ENCODE assay signal across 9 cellular contexts in genomic region chr6:101396552-101397173, GRCh38. TPM values are rescaled to one million over a fixed set of nuclear protein-coding genes. Genes with fewer than 3 reads are reported as not detected.
A peak's percentile ranks its signal among the peaks of the same experiment; 100 is the strongest.
DNase-seq lines count a peak whose midpoint lies in the region; ATAC-seq and TF ChIP-seq lines count a peak whose summit lies in the region.
"Had no signal": no experiment of that assay in that cellular context is flagged by ENCODE, and none has a peak within 500 bp of the region (broad histone marks: within the 10 kb centered on the region; RNA-seq: fewer than 3 reads in every experiment).

No MANE protein-coding gene starts in this region.

- H3K4me3 ChIP-seq in CD4-positive, CD25-positive, alpha-beta regulatory T cell (ENCODE audit: low read depth, low read length), result no peak overlapping the region
- H3K4me3 ChIP-seq in heart right ventricle (no peak overlapping the region), stomach (no peak overlapping the region)

- H3K4me1 ChIP-seq in CD4-positive, CD25-positive, alpha-beta regulatory T cell (ENCODE audit: control insufficient read depth, insufficient read depth, low read length, poor library complexity, severe bottlenecking), result no peaks in the 10 kb centered on the region
- H3K4me1 ChIP-seq in heart right ventricle (peaks cover 0 to 20% (median 0%) of the 10 kb centered on the region in 9 donors), stomach (peaks cover 7 to 27% (median 20%) of the 10 kb centered on the region in 4 donors)

- peak in 2 of 3 donors; percentile 5 to 34 for DNase-seq in CD4-positive, CD25-positive, alpha-beta regulatory T cell
- DNase-seq in HK-2 (ENCODE audit: unreplicated experiment), result peak; percentile 62
- peak; percentile 47 for DNase-seq in UCSD-AML1 (lab: John Stamatoyannopoulos, UW; ENCODE audit: unreplicated experiment)
- peak; percentile 47 to 52 for DNase-seq in heart right ventricle
- peak; percentile 59 for DNase-seq in stomach
- no peak for DNase-seq in putamen (ENCODE audit: low spot score)

- no peak for TF ChIP-seq EP300 in stomach (IDR thresholded peaks at IDR 0.05)

- no peaks in the 10 kb centered on the region for H3K36me3 Mint-ChIP-seq in CD4-positive, CD25-positive, alpha-beta regulatory T cell

- peaks cover 0 to 5% (median 2%) of the 10 kb centered on the region in 4 donors for H3K4me1 Mint-ChIP-seq in CD4-positive, CD25-positive, alpha-beta regulatory T cell

- no peak overlapping the region for H3K27ac ChIP-seq in CD4-positive, CD25-positive, alpha-beta regulatory T cell (ENCODE audit: insufficient read depth, low read length, poor library complexity, severe bottlenecking)
- no peak overlapping the region for H3K27ac ChIP-seq in heart right ventricle
- no peak overlapping the region for H3K27ac ChIP-seq in stomach

- WGBS in heart right ventricle, 2 donors, result 2% methylated on average over 3 of the region's 3 CpGs
- WGBS in stomach, 5 donors, result 1 to 7% (median 5%) methylated on average over 3 of the region's 3 CpGs

- intact Hi-C loops in heart right ventricle (cut with DNase I), result no loop called here
- intact Hi-C loops in stomach (cut with DNase I; ENCODE audit: low total_unique reads), result no loop called here

- H3K27me3 Mint-ChIP-seq in CD4-positive, CD25-positive, alpha-beta regulatory T cell, result peaks cover 54% of the 10 kb centered on the region

- no peak overlapping the region for H3K27ac Mint-ChIP-seq in CD4-positive, CD25-positive, alpha-beta regulatory T cell
- H3K27ac Mint-ChIP-seq: naive thymus-derived CD4-positive, alpha-beta T cell had no signal

- no peak for ATAC-seq in CD4-positive, CD25-positive, alpha-beta regulatory T cell (ENCODE audit: low read depth in 2 of 2)
- ATAC-seq in heart right ventricle (no peak), GM21737 (IDR thresholded peaks at IDR 0.05; ENCODE audit: unreplicated experiment) (no peak), HG03175 (IDR thresholded peaks at IDR 0.05; ENCODE audit: unreplicated experiment) (no peak)
- ATAC-seq: naive thymus-derived CD4-positive, alpha-beta T cell had no signal

- no peaks in the 10 kb centered on the region for H3K36me3 ChIP-seq in CD4-positive, CD25-positive, alpha-beta regulatory T cell (ENCODE audit: control insufficient read depth, insufficient read depth, low read length)
- no peaks in the 10 kb centered on the region for H3K36me3 ChIP-seq in heart right ventricle
- no peaks in the 10 kb centered on the region for H3K36me3 ChIP-seq in stomach

- no peak overlapping the region for H3K4me3 Mint-ChIP-seq in CD4-positive, CD25-positive, alpha-beta regulatory T cell
- H3K4me3 Mint-ChIP-seq: naive thymus-derived CD4-positive, alpha-beta T cell had no signal

- no peak for TF ChIP-seq CTCF in heart right ventricle (IDR thresholded peaks at IDR 0.05)
- no peak for TF ChIP-seq CTCF in stomach (IDR thresholded peaks at IDR 0.05)

- no peaks in the 10 kb centered on the region for H3K9me3 ChIP-seq in CD4-positive, CD25-positive, alpha-beta regulatory T cell (ENCODE audit: control insufficient read depth in 2 of 2, low read length in 2 of 2)
- no peaks in the 10 kb centered on the region for H3K9me3 ChIP-seq in heart right ventricle
- H3K9me3 ChIP-seq in stomach, result peaks cover 0 to 4% (median 2%) of the 10 kb centered on the region in 4 donors

- H3K9me3 Mint-ChIP-seq in CD4-positive, CD25-positive, alpha-beta regulatory T cell, result peaks cover 0 to 16% (median 2%) of the 10 kb centered on the region in 7 donors

- peaks cover 12% of the 10 kb centered on the region for H3K27me3 ChIP-seq in CD4-positive, CD25-positive, alpha-beta regulatory T cell (ENCODE audit: control insufficient read depth, insufficient read depth, low read length)
- H3K27me3 ChIP-seq in heart right ventricle (peaks cover 11 to 87% (median 75%) of the 10 kb centered on the region in 7 donors), stomach (peaks cover 12 to 86% (median 56%) of the 10 kb centered on the region in 3 donors)

- no peak for TF ChIP-seq POLR2A in stomach (IDR thresholded peaks at IDR 0.05)

RNA-seq across cellular contexts. Expression of gene GRIK2, which starts 3.2 kb away (rescaled TPM):
- not detected for total RNA-seq in CD4-positive, CD25-positive, alpha-beta regulatory T cell
- polyA plus RNA-seq in CD4-positive, CD25-positive, alpha-beta regulatory T cell, result not detected
- total RNA-seq in heart right ventricle, result 1 to 10 TPM in 8 of 10 donors, under 1 TPM in 2; 0.21 to 7.0 (median 2.7) TPM
- 1 to 10 TPM in 1 of 2 donors, under 1 TPM in 1; 0.13 to 3.0 TPM for polyA plus RNA-seq in heart right ventricle
- total RNA-seq in stomach, result 1 to 10 TPM in 1 of 5 donors, under 1 TPM in 2, not detected in 2; 0.45 to 7.7 (median 0.72) TPM
- under 1 TPM in 2 of 3 donors, not detected in 1; 0.06 to 0.50 TPM for polyA plus RNA-seq in stomach
- polyA plus RNA-seq: naive thymus-derived CD4-positive, alpha-beta T cell had no signal
